ENCODE assay signal across 18 cellular contexts in genomic region chr17:18252160-18252559, GRCh38. TPM values are rescaled to one million over a fixed set of nuclear protein-coding genes. Genes with fewer than 3 reads are reported as not detected.
DNase-seq lines count a peak whose midpoint lies in the region; ATAC-seq and TF ChIP-seq lines count a peak whose summit lies in the region.
"Had no signal": no experiment of that assay in that cellular context is flagged by ENCODE, and none has a peak within 500 bp of the region (broad histone marks: within the 10 kb centered on the region; RNA-seq: fewer than 3 reads in every experiment).

No MANE protein-coding gene starts in this region.

- peaks cover 99% of the 10 kb centered on the region for H3K36me3 Mint-ChIP-seq in activated T-helper 17 cell treated with anti-CD3 and anti-CD28 coated beads, Interleukin-2, amount 50 U/mL, for 72 hours (ENCODE audit: low read depth)
- peaks cover 59 to 71% of the 10 kb centered on the region in 2 donors for H3K36me3 Mint-ChIP-seq in stimulated activated naive B cell treated with anti-CD40 and anti-IgM and Interleukin-4, amounts not matched to agents 10 μg/mL and 1 μg/mL and 100 μg/mL, for 72 hours

- no peak for TF ChIP-seq CTCF in RWPE1 (conservative IDR thresholded peaks at IDR 0.05; ENCODE audit: low read depth)

- no peaks in the 10 kb centered on the region for H3K27me3 Mint-ChIP-seq in activated T-helper 17 cell treated with anti-CD3 and anti-CD28 coated beads, Interleukin-2, amount 50 U/mL, for 72 hours
- H3K27me3 Mint-ChIP-seq in stimulated activated naive B cell treated with anti-CD40 and anti-IgM and Interleukin-4, amounts not matched to agents 10 μg/mL and 1 μg/mL and 100 μg/mL, for 72 hours, result no peaks in the 10 kb centered on the region
- H3K27me3 Mint-ChIP-seq: B cell; CD4-positive, alpha-beta T cell had no signal

- peak overlapping the region; percentile 93 for H3K27ac ChIP-seq in RWPE1
- H3K27ac ChIP-seq: BLaER1 treated with 17β-estradiol and CSF1 and Interleukin-3, amounts not matched to agents 10 nM and 100 nM; C4-2B had no signal

- POLR2A ChIA-PET in RWPE1 (lab: Yijun Ruan, JAX; ENCODE audit: low non-redundant PET), result no interaction called here

- H3K4me3 Mint-ChIP-seq in activated T-helper 17 cell treated with anti-CD3 and anti-CD28 coated beads, Interleukin-2, amount 50 U/mL, for 72 hours, result no peak overlapping the region
- no peak overlapping the region for H3K4me3 Mint-ChIP-seq in stimulated activated naive B cell treated with anti-CD40 and anti-IgM and Interleukin-4, amounts not matched to agents 10 μg/mL and 1 μg/mL and 100 μg/mL, for 72 hours
- H3K4me3 Mint-ChIP-seq: B cell; CD8-positive, alpha-beta T cell had no signal

- CTCF ChIA-PET in RWPE1 (lab: Yijun Ruan, JAX), result no interaction called here

- H3K27ac Mint-ChIP-seq in activated T-helper 17 cell treated with anti-CD3 and anti-CD28 coated beads, Interleukin-2, amount 50 U/mL, for 72 hours, result peak overlapping the region; percentile 8
- peak overlapping the region; percentile 14 for H3K27ac Mint-ChIP-seq in stimulated activated naive B cell treated with anti-CD40 and anti-IgM and Interleukin-4, amounts not matched to agents 10 μg/mL and 1 μg/mL and 100 μg/mL, for 72 hours
- H3K27ac Mint-ChIP-seq: B cell; CD4-positive, alpha-beta T cell; CD8-positive, alpha-beta T cell had no signal

- ATAC-seq in activated T-helper 17 cell treated with anti-CD3 and anti-CD28 coated beads, Interleukin-2, amount 50 U/mL, for 72 hours (replicated peaks), result no peak
- no peak for ATAC-seq in stimulated activated naive B cell treated with anti-CD40 and anti-IgM and Interleukin-4, amounts not matched to agents 10 μg/mL and 1 μg/mL and 100 μg/mL, for 72 hours (replicated peaks)
- no peak for ATAC-seq in HG02763 (IDR thresholded peaks at IDR 0.05; ENCODE audit: unreplicated experiment)
- no peak for ATAC-seq in HG02798 (IDR thresholded peaks at IDR 0.05; ENCODE audit: poor library complexity, unreplicated experiment)
- ATAC-seq: CD8-positive, alpha-beta T cell had no signal

- DNase-seq in RWPE1 (ENCODE audit: low spot score) (no peak), AG08395 (ENCODE audit: low spot score) (no peak)
- DNase-seq in stimulated activated naive B cell treated with anti-CD40 and anti-IgM and Interleukin-4, amounts not matched to agents 10 μg/mL and 1 μg/mL and 100 μg/mL, for 72 hours, result no peak
- DNase-seq: 8988T; ACHN; AML-193; Caco-2; Calu3; CD4-positive, alpha-beta T cell; CD8-positive, alpha-beta T cell; DMS79 treated with DMSO at 0.1 percent for 48 hours; GF-D8 had no signal

- no peaks in the 10 kb centered on the region for H3K9me3 Mint-ChIP-seq in activated T-helper 17 cell treated with anti-CD3 and anti-CD28 coated beads, Interleukin-2, amount 50 U/mL, for 72 hours
- no peaks in the 10 kb centered on the region for H3K9me3 Mint-ChIP-seq in stimulated activated naive B cell treated with anti-CD40 and anti-IgM and Interleukin-4, amounts not matched to agents 10 μg/mL and 1 μg/mL and 100 μg/mL, for 72 hours
- H3K9me3 Mint-ChIP-seq: CD4-positive, alpha-beta T cell; CD8-positive, alpha-beta T cell had no signal

- peaks cover 12% of the 10 kb centered on the region for H3K4me1 Mint-ChIP-seq in activated T-helper 17 cell treated with anti-CD3 and anti-CD28 coated beads, Interleukin-2, amount 50 U/mL, for 72 hours
- peaks cover 11 to 25% of the 10 kb centered on the region in 2 donors for H3K4me1 Mint-ChIP-seq in stimulated activated naive B cell treated with anti-CD40 and anti-IgM and Interleukin-4, amounts not matched to agents 10 μg/mL and 1 μg/mL and 100 μg/mL, for 72 hours

RNA-seq across cellular contexts. Expression of gene FLII, which starts 6.4 kb away (rescaled TPM):
- 100 to 1,000 TPM; 247 to 307 TPM for total RNA-seq in activated T-helper 17 cell treated with anti-CD3 and anti-CD28 coated beads, Interleukin-2, amount 50 U/mL, for 72 hours

RNA-seq across cellular contexts. Expression of gene MIEF2, which starts 8.3 kb away (rescaled TPM):
- total RNA-seq in activated T-helper 17 cell treated with anti-CD3 and anti-CD28 coated beads, Interleukin-2, amount 50 U/mL, for 72 hours, result 10 to 100 TPM in 1 of 2 donors, 1 to 10 TPM in 1; 5.0 to 15.2 TPM

RNA-seq across cellular contexts. Expression of gene LLGL1, which starts 26.7 kb away (rescaled TPM):
- 10 to 100 TPM; 19.5 to 22.3 TPM for total RNA-seq in activated T-helper 17 cell treated with anti-CD3 and anti-CD28 coated beads, Interleukin-2, amount 50 U/mL, for 72 hours
